Comparison of ENCODE assay signal across 2 cellular contexts in the genomic region with DNA sequence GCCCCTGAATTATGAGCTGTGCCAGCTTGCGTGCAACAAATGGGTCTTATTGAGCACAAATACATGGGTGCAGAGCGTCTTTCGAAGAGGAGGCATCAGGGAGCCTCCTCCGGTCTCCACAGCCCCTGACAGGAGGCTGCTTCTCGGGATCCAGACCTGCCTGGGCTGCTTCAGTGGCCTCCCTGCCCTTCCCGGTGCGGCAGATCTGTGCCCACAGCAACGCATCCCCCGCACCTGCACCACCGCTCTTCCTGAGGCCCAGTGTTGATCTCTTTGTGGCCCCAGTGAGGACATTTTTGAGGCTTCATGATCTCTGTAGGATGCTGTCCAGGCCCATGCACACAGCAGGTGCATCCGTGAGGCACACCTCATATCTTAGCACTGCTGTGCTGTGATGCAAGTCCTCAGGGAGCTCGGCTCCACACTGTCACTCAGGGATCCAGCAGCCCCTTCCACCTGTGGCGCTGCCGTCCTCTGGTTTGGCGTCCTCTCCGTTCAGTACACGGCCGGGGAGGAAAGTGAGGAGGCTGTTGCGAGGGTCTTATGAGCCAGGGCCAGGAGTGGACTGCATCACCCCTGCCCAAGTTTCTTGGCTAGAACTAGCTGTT.
TF ChIP-seq lines count a peak whose summit lies in the region.

No MANE protein-coding gene starts in this region.

TF ChIP-seq in GM12891, 5 proteins besides CTCF, POLR2A, EP300 and RAD21:
- TF ChIP-seq SPI1 (IDR thresholded peaks at IDR 0.05; ENCODE audit: low read depth, low read length) (no peak), TAF1 (IDR thresholded peaks at IDR 0.05; ENCODE audit: low read depth, low read length) (no peak), POLR2AphosphoS5 (IDR thresholded peaks at IDR 0.05; ENCODE audit: low read depth, low read length) (no peak), POU2F2 (IDR thresholded peaks at IDR 0.05; ENCODE audit: low read depth, low read length) (no peak), PAX5 (IDR thresholded peaks at IDR 0.05; ENCODE audit: insufficient read depth, low read length, severe bottlenecking) (no peak)

TF ChIP-seq in H1, 55 proteins besides CTCF, POLR2A, EP300 and RAD21:
- no peak for TF ChIP-seq JUN (IDR thresholded peaks at IDR 0.05; ENCODE audit: low read depth, low read length)
- TF ChIP-seq SUZ12 (IDR thresholded peaks at IDR 0.05; ENCODE audit: low read length): no peak
- TF ChIP-seq, protein P1, sequence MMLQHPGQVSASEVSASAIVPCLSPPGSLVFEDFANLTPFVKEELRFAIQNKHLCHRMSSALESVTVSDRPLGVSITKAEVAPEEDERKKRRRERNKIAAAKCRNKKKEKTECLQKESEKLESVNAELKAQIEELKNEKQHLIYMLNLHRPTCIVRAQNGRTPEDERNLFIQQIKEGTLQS (IDR thresholded peaks at IDR 0.05; ENCODE audit: insufficient read depth, low read depth, low read length): no peak
- TF ChIP-seq BRCA1 (IDR thresholded peaks at IDR 0.05; ENCODE audit: low read depth, low read length): no peak
- no peak for TF ChIP-seq EZH2 (IDR thresholded peaks at IDR 0.05; ENCODE audit: low read depth, low read length, severe bottlenecking)
- TF ChIP-seq GTF2F1 (IDR thresholded peaks at IDR 0.05; ENCODE audit: borderline replicate concordance, low read depth, low read length): no peak
- TF ChIP-seq EGR1 (IDR thresholded peaks at IDR 0.05; ENCODE audit: borderline replicate concordance, low read depth, low read length): no peak
- TF ChIP-seq, protein P2, sequence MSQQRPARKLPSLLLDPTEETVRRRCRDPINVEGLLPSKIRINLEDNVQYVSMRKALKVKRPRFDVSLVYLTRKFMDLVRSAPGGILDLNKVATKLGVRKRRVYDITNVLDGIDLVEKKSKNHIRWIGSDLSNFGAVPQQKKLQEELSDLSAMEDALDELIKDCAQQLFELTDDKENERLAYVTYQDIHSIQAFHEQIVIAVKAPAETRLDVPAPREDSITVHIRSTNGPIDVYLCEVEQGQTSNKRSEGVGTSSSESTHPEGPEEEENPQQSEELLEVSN (IDR thresholded peaks at IDR 0.05): no peak
- TF ChIP-seq CEBPB (IDR thresholded peaks at IDR 0.05; ENCODE audit: low read depth, low read length): no peak
- TF ChIP-seq RFX5 (IDR thresholded peaks at IDR 0.05; ENCODE audit: borderline replicate concordance, low read depth, low read length): no peak
- TF ChIP-seq NRF1 (IDR thresholded peaks at IDR 0.05; ENCODE audit: low read depth, low read length): no peak
- no peak for TF ChIP-seq SRF (IDR thresholded peaks at IDR 0.05; ENCODE audit: low read depth, low read length)
- TF ChIP-seq HDAC6 (IDR thresholded peaks at IDR 0.05; ENCODE audit: low read depth, low read length): no peak
- no peak for TF ChIP-seq POLR2AphosphoS5 (IDR thresholded peaks at IDR 0.05; ENCODE audit: low read depth, low read length)
- TF ChIP-seq KDM5A (IDR thresholded peaks at IDR 0.05; ENCODE audit: low read length): no peak
- TF ChIP-seq POU5F1 (IDR thresholded peaks at IDR 0.05; ENCODE audit: low read depth, low read length): no peak
TF ChIP-seq in H1: peak in this region for 0.
